25 cellular contexts compared by ENCODE assay signal in the genomic region with DNA sequence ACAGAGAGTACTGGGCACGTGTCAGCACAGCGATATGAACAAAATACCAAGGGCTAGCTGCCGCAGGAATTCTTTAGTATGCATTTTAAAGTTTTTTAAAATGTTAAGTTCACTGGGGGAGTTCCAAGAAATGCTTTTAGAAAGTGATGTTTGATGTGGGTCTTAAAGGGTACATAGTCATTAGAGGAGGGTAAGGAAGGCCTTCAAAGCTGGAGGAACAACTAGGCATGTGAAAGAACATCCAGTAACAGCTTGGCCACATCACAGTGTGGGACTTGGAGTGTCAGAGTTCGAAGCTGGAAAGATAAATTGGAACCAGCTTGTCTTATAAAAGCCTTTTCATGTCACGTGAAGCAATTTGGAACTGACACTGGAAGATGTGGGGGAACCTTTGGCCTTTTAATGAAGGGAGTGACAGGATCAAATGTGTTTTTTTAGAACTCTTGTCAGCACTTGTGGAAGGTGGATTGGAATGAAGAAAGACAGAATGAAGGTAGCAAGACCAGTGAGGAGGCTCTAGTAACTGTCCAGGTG. TPM values are rescaled to one million over a fixed set of nuclear protein-coding genes. Genes with fewer than 3 reads are reported as not detected.
DNase-seq lines count a peak whose midpoint lies in the region; ATAC-seq, FAIRE-seq and TF ChIP-seq lines count a peak whose summit lies in the region.
"Had no signal": no experiment of that assay in that cellular context is flagged by ENCODE, and none has a peak within 500 bp of the region (broad histone marks: within the 10 kb centered on the region; RNA-seq: fewer than 3 reads in every experiment).

No MANE protein-coding gene starts in this region.

- POLR2A ChIA-PET in CD4-positive, alpha-beta T cell (lab: Charles Lee), result no interaction called here

- no peak for TF ChIP-seq POLR2A in erythroblast (IDR thresholded peaks at IDR 0.05; ENCODE audit: low read length)

- intact Hi-C loops in CD4-positive, alpha-beta T cell (cut with DNase I, micrococcal nuclease), result no loop called here

- H3K9me3 Mint-ChIP-seq in CD4-positive, alpha-beta T cell, result no peaks in the 10 kb centered on the region
- H3K9me3 Mint-ChIP-seq in endodermal cell, result no peaks in the 10 kb centered on the region
- H3K9me3 Mint-ChIP-seq: naive B cell had no signal

- CTCF ChIA-PET in CD4-positive, alpha-beta T cell (lab: Charles Lee), result no interaction called here

- DNase-seq in CD4-positive, alpha-beta T cell, result no peak
- DNase-seq in T-helper 17 cell, result no peak
- no peak for DNase-seq in endodermal cell
- DNase-seq in small intestine, result peak; percentile 91
- DNase-seq in erythroblast (lab: John Stamatoyannopoulos, UW), result no peak
- DNase-seq in DMS 273 treated with DMSO at 0.1 percent for 48 hours (lab: John Stamatoyannopoulos, UW), result no peak
- DNase-seq: activated CD4-positive, alpha-beta T cell treated with anti-CD3 and anti-CD28 coated beads for 48 hours; activated gamma-delta T cell treated with Interleukin-2 at 50 U/mL for 16 hours; cerebellar nuclear complex; DMS53; effector CD4-positive, alpha-beta T cell; GF-D8; KBM-7; MM.1S; naive B cell; NCI-H1436; NCI-H524; NK-92 treated with Interleukin-12 subunit alpha and Interleukin-12 subunit beta, amount 100 ng/mL, for 24 hours; SIG-M5 had no signal

- H3K9ac ChIP-seq in endodermal cell (ENCODE audit: extremely low read depth, low read length, poor library complexity, severe bottlenecking), result no peak overlapping the region

- no peak for TF ChIP-seq CTCF in CD4-positive, alpha-beta T cell (IDR thresholded peaks at IDR 0.05)
- no peak for TF ChIP-seq CTCF in endodermal cell (conservative IDR thresholded peaks at IDR 0.05)

- H3K4me1 Mint-ChIP-seq in CD4-positive, alpha-beta T cell (ENCODE audit: low read depth), result peaks cover 83% of the 10 kb centered on the region
- H3K4me1 Mint-ChIP-seq in T-helper 17 cell (peaks cover 60% of the 10 kb centered on the region), endodermal cell (peaks cover 13% of the 10 kb centered on the region)

- no peaks in the 10 kb centered on the region for H3K27me3 ChIP-seq in CD4-positive, alpha-beta T cell (ENCODE audit: control insufficient read depth, insufficient read depth, low read length)
- H3K27me3 ChIP-seq in endodermal cell (ENCODE audit: control insufficient read depth, insufficient read depth, low read length, poor library complexity, severe bottlenecking) (no peaks in the 10 kb centered on the region), small intestine (ENCODE audit: control insufficient read depth in 2 of 2, insufficient read depth in 2 of 2, low read length in 2 of 2) (no peaks in the 10 kb centered on the region)
- H3K27me3 ChIP-seq: ascending aorta, esophagus muscularis mucosa, right atrium auricular region had no signal

- peak overlapping the region; percentile 74 for H3K27ac Mint-ChIP-seq in CD4-positive, alpha-beta T cell
- H3K27ac Mint-ChIP-seq in T-helper 17 cell, result peak overlapping the region; percentile 76
- peak overlapping the region; percentile 23 for H3K27ac Mint-ChIP-seq in endodermal cell

- 94 to 96% methylated on average over 5 of the region's 5 CpGs for WGBS in endodermal cell (ENCODE audit: insufficient coverage in 1 of 2, insufficient read length in 1 of 2), 2 experiments
- WGBS in small intestine, 3 donors, result 44 to 74% (median 53%) methylated on average over 5 of the region's 5 CpGs

- H3K27ac ChIP-seq in CD4-positive, alpha-beta T cell (ENCODE audit: low read depth, low read length), result no peak overlapping the region
- no peak overlapping the region for H3K27ac ChIP-seq in endodermal cell (ENCODE audit: low read depth, low read length)
- H3K27ac ChIP-seq in small intestine (ENCODE audit: low read depth in 1 of 2, low read length in 1 of 2), result peak overlapping the region in 1 of 2 donors; percentile 56
- H3K27ac ChIP-seq: ascending aorta, esophagus muscularis mucosa, right atrium auricular region had no signal

- H3K36me3 Mint-ChIP-seq in CD4-positive, alpha-beta T cell (ENCODE audit: low read depth), result peaks cover 76% of the 10 kb centered on the region
- H3K36me3 Mint-ChIP-seq in T-helper 17 cell (ENCODE audit: low read depth), result peaks cover 7% of the 10 kb centered on the region
- H3K36me3 Mint-ChIP-seq in endodermal cell (ENCODE audit: low read depth), result peaks cover 39% of the 10 kb centered on the region

- no peak for FAIRE-seq in small intestine (lab: Jason Lieb, UNC)

- H3K9me3 ChIP-seq in CD4-positive, alpha-beta T cell (ENCODE audit: control insufficient read depth, low read length), result no peaks in the 10 kb centered on the region
- H3K9me3 ChIP-seq in T-helper 17 cell (ENCODE audit: control insufficient read depth, low read length, poor library complexity, severe bottlenecking) (no peaks in the 10 kb centered on the region), endodermal cell (ENCODE audit: control insufficient read depth, low read length) (no peaks in the 10 kb centered on the region), small intestine (ENCODE audit: control insufficient read depth, low read depth) (no peaks in the 10 kb centered on the region)
- H3K9me3 ChIP-seq: ascending aorta, esophagus muscularis mucosa, HAP-1, right atrium auricular region had no signal

- no peak overlapping the region for H3K4me3 Mint-ChIP-seq in CD4-positive, alpha-beta T cell
- no peak overlapping the region for H3K4me3 Mint-ChIP-seq in T-helper 17 cell
- H3K4me3 Mint-ChIP-seq in endodermal cell, result no peak overlapping the region
- H3K4me3 Mint-ChIP-seq: naive B cell had no signal

- no peaks in the 10 kb centered on the region for H3K27me3 Mint-ChIP-seq in CD4-positive, alpha-beta T cell
- H3K27me3 Mint-ChIP-seq in T-helper 17 cell (no peaks in the 10 kb centered on the region), endodermal cell (ENCODE audit: insufficient read depth) (no peaks in the 10 kb centered on the region)
- H3K27me3 Mint-ChIP-seq: naive B cell had no signal

- H3K36me3 ChIP-seq in endodermal cell (ENCODE audit: control insufficient read depth, insufficient read depth, low read length), result peaks cover 56% of the 10 kb centered on the region
- H3K36me3 ChIP-seq in small intestine (ENCODE audit: control insufficient read depth in 2 of 2, insufficient read depth in 2 of 2, low read length in 2 of 2), result peaks cover 2 to 3% of the 10 kb centered on the region in 2 donors

- H3K4me3 ChIP-seq in endodermal cell (ENCODE audit: low read length), result no peak overlapping the region
- H3K4me3 ChIP-seq in small intestine (ENCODE audit: low read depth in 1 of 2, low read length in 2 of 2), result no peak overlapping the region
- H3K4me3 ChIP-seq: ascending aorta, esophagus muscularis mucosa, HAP-1, right atrium auricular region had no signal

- no peaks in the 10 kb centered on the region for H3K4me1 ChIP-seq in endodermal cell (ENCODE audit: control insufficient read depth, insufficient read depth, low read length)
- H3K4me1 ChIP-seq in small intestine (ENCODE audit: control insufficient read depth in 2 of 2, insufficient read depth in 1 of 2, low read depth in 1 of 2, low read length in 1 of 2), result peaks cover 5 to 8% of the 10 kb centered on the region in 2 donors
- H3K4me1 ChIP-seq: ascending aorta had no signal

- no peak for ATAC-seq in CD4-positive, alpha-beta T cell (ENCODE audit: poor library complexity)
- ATAC-seq in T-helper 17 cell, result no peak
- no peak for ATAC-seq in HG03565 (IDR thresholded peaks at IDR 0.05; ENCODE audit: unreplicated experiment)
- ATAC-seq: Panc1 had no signal

RNA-seq across cellular contexts. Expression of a gene that starts 57.7 kb away (rescaled TPM):
- total RNA-seq in CD4-positive, alpha-beta T cell, result 10 to 100 TPM; 40.1 to 41.2 TPM
- total RNA-seq in T-helper 17 cell (10 to 100 TPM; 45.1 to 50.7 TPM), endodermal cell (10 to 100 TPM; 33.8 to 37.6 TPM)
- 18.5 TPM for polyA plus RNA-seq in endodermal cell (2013, experiment 1 of 2)
- polyA plus RNA-seq in endodermal cell (2013, experiment 2 of 2), result 15.9 TPM
- 10 to 100 TPM; 14.6 to 33.1 (median 23.0) TPM for polyA plus RNA-seq in small intestine

Comparison
In these comparisons a context has a peak if more than half of its experiments do, and no peak if none do; other contexts are left out.
1. H3K27ac Mint-ChIP-seq: peak in every context shown above with its lines; median percentile 76 in T-helper 17 cell; 74 in CD4-positive, alpha-beta T cell; 23 in endodermal cell.